Comparison of ENCODE assay signal across 25 cellular contexts in genomic region chr5:109349419-109349818, GRCh38.
DNase-seq lines count a peak whose midpoint lies in the region; ATAC-seq and TF ChIP-seq lines count a peak whose summit lies in the region.
"Had no signal": no experiment of that assay in that cellular context is flagged by ENCODE, and none has a peak within 500 bp of the region (broad histone marks: within the 10 kb centered on the region; RNA-seq: fewer than 3 reads in every experiment).

No MANE protein-coding gene starts in this region.

- POLR2A ChIA-PET in activated CD8-positive, alpha-beta T cell treated with anti-CD3 and anti-CD28 coated beads for 36 hours (lab: Charles Lee) = no interaction called here
- POLR2A ChIA-PET in activated CD8-positive, alpha-beta T cell treated with anti-CD3 and anti-CD28 coated beads, Interleukin-2, amount 10 ng/mL, durations not matched to agents 7 days and 5 days (lab: Charles Lee) = no interaction called here
- POLR2A ChIA-PET in CD4-positive, alpha-beta T cell (lab: Charles Lee) = interaction anchor here (0.7 to 0.8 kb wide), 2 partner anchors 60 to 1848 kb away, joined by 3 read pairs; partner anchors contain the start of gene PJA2

- TF ChIP-seq CTCF in activated CD8-positive, alpha-beta T cell treated with anti-CD3 and anti-CD28 coated beads for 36 hours (IDR thresholded peaks at IDR 0.05) = no peak
- TF ChIP-seq CTCF in CD4-positive, alpha-beta T cell (IDR thresholded peaks at IDR 0.05) = no peak
- TF ChIP-seq CTCF in esophagus muscularis mucosa (IDR thresholded peaks at IDR 0.05) (no peak), natural killer cell (IDR thresholded peaks at IDR 0.05) (no peak)

- 73% methylated on average over 2 of the region's 2 CpGs for WGBS in esophagus muscularis mucosa

- H3K4me3 ChIP-seq in esophagus muscularis mucosa = no peak overlapping the region
- H3K4me3 ChIP-seq: GM23338, PC-9, prostate gland had no signal

- no peaks in the 10 kb centered on the region for H3K27me3 Mint-ChIP-seq in activated CD8-positive, alpha-beta T cell treated with anti-CD3 and anti-CD28 coated beads for 36 hours
- H3K27me3 Mint-ChIP-seq in activated CD8-positive, alpha-beta T cell treated with anti-CD3 and anti-CD28 coated beads, Interleukin-2, amount 10 ng/mL, durations not matched to agents 7 days and 5 days (ENCODE audit: low read depth) = no peaks in the 10 kb centered on the region
- H3K27me3 Mint-ChIP-seq in CD4-positive, alpha-beta T cell = no peaks in the 10 kb centered on the region
- H3K27me3 Mint-ChIP-seq in natural killer cell (ENCODE audit: low read depth in 2 of 2) = no peaks in the 10 kb centered on the region
- H3K27me3 Mint-ChIP-seq: IgD-negative memory B cell; natural killer cell treated with Interleukin-12 subunit alpha and Interleukin-12 subunit beta and Interleukin-15 and Interleukin-18, amount 100 ng/mL, for 72 hours; stimulated activated memory B cell treated with anti-CD40 and anti-IgM and Interleukin-4, amounts not matched to agents 10 μg/mL and 1 μg/mL and 100 μg/mL, for 72 hours had no signal

- H3K36me3 Mint-ChIP-seq in activated CD8-positive, alpha-beta T cell treated with anti-CD3 and anti-CD28 coated beads for 36 hours (ENCODE audit: low read depth) = peaks cover 17% of the 10 kb centered on the region
- peaks cover 29% of the 10 kb centered on the region for H3K36me3 Mint-ChIP-seq in activated CD8-positive, alpha-beta T cell treated with anti-CD3 and anti-CD28 coated beads, Interleukin-2, amount 10 ng/mL, durations not matched to agents 7 days and 5 days (ENCODE audit: low read depth)
- H3K36me3 Mint-ChIP-seq in CD4-positive, alpha-beta T cell (ENCODE audit: low read depth) = peaks cover 77% of the 10 kb centered on the region
- no peaks in the 10 kb centered on the region for H3K36me3 Mint-ChIP-seq in natural killer cell
- H3K36me3 Mint-ChIP-seq: natural killer cell treated with Interleukin-12 subunit alpha and Interleukin-12 subunit beta and Interleukin-15 and Interleukin-18, amount 100 ng/mL, for 72 hours had no signal

- peaks cover under 1 to 27% (median 9%) of the 10 kb centered on the region in 4 donors for H3K36me3 ChIP-seq in esophagus muscularis mucosa
- H3K36me3 ChIP-seq: prostate gland had no signal

- DNase-seq in activated CD8-positive, alpha-beta T cell treated with anti-CD3 and anti-CD28 coated beads for 36 hours = no peak
- DNase-seq in activated CD8-positive, alpha-beta T cell treated with anti-CD3 and anti-CD28 coated beads, Interleukin-2, amount 10 ng/mL, durations not matched to agents 7 days and 5 days = no peak
- DNase-seq in CD4-positive, alpha-beta T cell = no peak
- no peak for DNase-seq in esophagus muscularis mucosa (ENCODE audit: extremely low spot score)
- DNase-seq in natural killer cell = no peak
- no peak for DNase-seq in substantia nigra (lab: John Stamatoyannopoulos, UW)
- no peak for DNase-seq in DMS 273 treated with DMSO at 0.1 percent for 48 hours (lab: John Stamatoyannopoulos, UW)
- DNase-seq in activated effector memory CD4-positive, alpha-beta T cell treated with anti-CD3 and anti-CD28 coated beads, Interleukin-2, amount 50 U/mL, for 16 hours = no peak
- DNase-seq: activated naive CD4-positive, alpha-beta T cell treated with Interleukin-2 at 50 U/mL for 16 hours; activated T-cell treated with anti-CD3 and anti-CD28 coated beads, Interleukin-2, amount 50 U/mL, for 48 hours; anterior cingulate cortex; effector CD8-positive, alpha-beta T cell; NCI-H146; NCI-H345; NCI-H69; occipital lobe; PC-9; SHP77 had no signal

- no peaks in the 10 kb centered on the region for H3K9me3 ChIP-seq in CD4-positive, alpha-beta T cell (ENCODE audit: control insufficient read depth, low read length)
- H3K9me3 ChIP-seq in esophagus muscularis mucosa = no peaks in the 10 kb centered on the region
- H3K9me3 ChIP-seq: prostate gland had no signal

- no peaks in the 10 kb centered on the region for H3K27me3 ChIP-seq in CD4-positive, alpha-beta T cell (ENCODE audit: control insufficient read depth, insufficient read depth, low read length)
- no peaks in the 10 kb centered on the region for H3K27me3 ChIP-seq in esophagus muscularis mucosa

- no peaks in the 10 kb centered on the region for H3K9me3 Mint-ChIP-seq in activated CD8-positive, alpha-beta T cell treated with anti-CD3 and anti-CD28 coated beads for 36 hours
- H3K9me3 Mint-ChIP-seq in activated CD8-positive, alpha-beta T cell treated with anti-CD3 and anti-CD28 coated beads, Interleukin-2, amount 10 ng/mL, durations not matched to agents 7 days and 5 days (ENCODE audit: insufficient read depth) = no peaks in the 10 kb centered on the region
- no peaks in the 10 kb centered on the region for H3K9me3 Mint-ChIP-seq in CD4-positive, alpha-beta T cell
- H3K9me3 Mint-ChIP-seq in natural killer cell = no peaks in the 10 kb centered on the region
- H3K9me3 Mint-ChIP-seq: CD14-positive monocyte; IgD-negative memory B cell; mesothelial cell of epicardium; natural killer cell treated with Interleukin-12 subunit alpha and Interleukin-12 subunit beta and Interleukin-15 and Interleukin-18, amount 100 ng/mL, for 72 hours; stimulated activated memory B cell treated with anti-CD40 and anti-IgM and Interleukin-4, amounts not matched to agents 10 μg/mL and 1 μg/mL and 100 μg/mL, for 72 hours had no signal

- H3K4me3 Mint-ChIP-seq in activated CD8-positive, alpha-beta T cell treated with anti-CD3 and anti-CD28 coated beads for 36 hours = no peak overlapping the region
- no peak overlapping the region for H3K4me3 Mint-ChIP-seq in activated CD8-positive, alpha-beta T cell treated with anti-CD3 and anti-CD28 coated beads, Interleukin-2, amount 10 ng/mL, durations not matched to agents 7 days and 5 days
- H3K4me3 Mint-ChIP-seq in CD4-positive, alpha-beta T cell = no peak overlapping the region
- no peak overlapping the region for H3K4me3 Mint-ChIP-seq in natural killer cell
- H3K4me3 Mint-ChIP-seq: CD14-positive monocyte; GM23338; IgD-negative memory B cell; mesothelial cell of epicardium; natural killer cell treated with Interleukin-12 subunit alpha and Interleukin-12 subunit beta and Interleukin-15 and Interleukin-18, amount 100 ng/mL, for 72 hours; stimulated activated memory B cell treated with anti-CD40 and anti-IgM and Interleukin-4, amounts not matched to agents 10 μg/mL and 1 μg/mL and 100 μg/mL, for 72 hours had no signal

- ATAC-seq in activated CD8-positive, alpha-beta T cell treated with anti-CD3 and anti-CD28 coated beads for 36 hours = no peak
- no peak for ATAC-seq in activated CD8-positive, alpha-beta T cell treated with anti-CD3 and anti-CD28 coated beads, Interleukin-2, amount 10 ng/mL, durations not matched to agents 7 days and 5 days
- ATAC-seq in CD4-positive, alpha-beta T cell (ENCODE audit: poor library complexity) = no peak
- no peak for ATAC-seq in natural killer cell
- ATAC-seq: GM23338; stimulated activated memory B cell treated with anti-CD40 and anti-IgM and Interleukin-4, amounts not matched to agents 10 μg/mL and 1 μg/mL and 100 μg/mL, for 72 hours had no signal

- H3K4me1 ChIP-seq in esophagus muscularis mucosa = peaks cover 16 to 72% (median 70%) of the 10 kb centered on the region in 4 donors
- H3K4me1 ChIP-seq: prostate gland had no signal

- TF ChIP-seq POLR2A in esophagus muscularis mucosa (IDR thresholded peaks at IDR 0.05; ENCODE audit: low read depth) = no peak

- no peak for TF ChIP-seq EP300 in esophagus muscularis mucosa (IDR thresholded peaks at IDR 0.05)

- H3K4me1 Mint-ChIP-seq in activated CD8-positive, alpha-beta T cell treated with anti-CD3 and anti-CD28 coated beads for 36 hours (ENCODE audit: low read depth) = peaks cover 15% of the 10 kb centered on the region
- no peaks in the 10 kb centered on the region for H3K4me1 Mint-ChIP-seq in activated CD8-positive, alpha-beta T cell treated with anti-CD3 and anti-CD28 coated beads, Interleukin-2, amount 10 ng/mL, durations not matched to agents 7 days and 5 days (ENCODE audit: low read depth)
- peaks cover 39% of the 10 kb centered on the region for H3K4me1 Mint-ChIP-seq in CD4-positive, alpha-beta T cell (ENCODE audit: low read depth)
- peaks cover 26 to 48% of the 10 kb centered on the region in 2 donors for H3K4me1 Mint-ChIP-seq in natural killer cell
- H3K4me1 Mint-ChIP-seq: CD14-positive monocyte, GM23338, mesothelial cell of epicardium had no signal

- intact Hi-C loops in activated CD8-positive, alpha-beta T cell treated with anti-CD3 and anti-CD28 coated beads for 36 hours (cut with micrococcal nuclease) = no loop called here
- intact Hi-C loops in CD4-positive, alpha-beta T cell (cut with DNase I, micrococcal nuclease) = no loop called here
- intact Hi-C loops in esophagus muscularis mucosa (cut with DNase I) (no loop called here), natural killer cell (cut with micrococcal nuclease) (no loop called here)

- no peak overlapping the region for H3K27ac ChIP-seq in CD4-positive, alpha-beta T cell (ENCODE audit: low read depth, low read length)
- H3K27ac ChIP-seq in esophagus muscularis mucosa (replicated peaks in 1 of 4) (peak overlapping the region; percentile 10 to 56 (median 42)), substantia nigra (ENCODE audit: low read depth, low read length, poor library complexity, severe bottlenecking) (no peak overlapping the region)
- H3K27ac ChIP-seq: PC-9, prostate gland had no signal

- peak overlapping the region; percentile 10 for H3K27ac Mint-ChIP-seq in activated CD8-positive, alpha-beta T cell treated with anti-CD3 and anti-CD28 coated beads for 36 hours
- no peak overlapping the region for H3K27ac Mint-ChIP-seq in activated CD8-positive, alpha-beta T cell treated with anti-CD3 and anti-CD28 coated beads, Interleukin-2, amount 10 ng/mL, durations not matched to agents 7 days and 5 days
- H3K27ac Mint-ChIP-seq in CD4-positive, alpha-beta T cell = peak overlapping the region; percentile 20
- peak overlapping the region; percentile 10 to 82 for H3K27ac Mint-ChIP-seq in natural killer cell
- H3K27ac Mint-ChIP-seq: CD14-positive monocyte; GM23338; mesothelial cell of epicardium; natural killer cell treated with Interleukin-12 subunit alpha and Interleukin-12 subunit beta and Interleukin-15 and Interleukin-18, amount 100 ng/mL, for 72 hours; stimulated activated memory B cell treated with anti-CD40 and anti-IgM and Interleukin-4, amounts not matched to agents 10 μg/mL and 1 μg/mL and 100 μg/mL, for 72 hours had no signal

- CTCF ChIA-PET in activated CD8-positive, alpha-beta T cell treated with anti-CD3 and anti-CD28 coated beads for 36 hours (lab: Charles Lee) = no interaction called here
- CTCF ChIA-PET in activated CD8-positive, alpha-beta T cell treated with anti-CD3 and anti-CD28 coated beads, Interleukin-2, amount 10 ng/mL, durations not matched to agents 7 days and 5 days (lab: Charles Lee) = no interaction called here
- CTCF ChIA-PET in CD4-positive, alpha-beta T cell (lab: Charles Lee) = no interaction called here

Comparison
In these comparisons a context has a peak if more than half of its experiments do, and no peak if none do; other contexts are left out.
1. H3K27ac ChIP-seq: peak in esophagus muscularis mucosa (4 of 4); none in CD4-positive, alpha-beta T cell (single experiment) and substantia nigra (single experiment).